ENCODE assay signal across 14 cellular contexts in genomic region chr7:111388912-111389311, GRCh38.
A peak's percentile ranks its signal among the peaks of the same experiment; 100 is the strongest.
DNase-seq lines count a peak whose midpoint lies in the region; ATAC-seq lines count a peak whose summit lies in the region.
"Had no signal": no experiment of that assay in that cellular context is flagged by ENCODE, and none has a peak within 500 bp of the region (broad histone marks: within the 10 kb centered on the region; RNA-seq: fewer than 3 reads in every experiment).

No MANE protein-coding gene starts in this region.

- no peak overlapping the region for H3K27ac ChIP-seq in GM23248
- no peak overlapping the region for H3K27ac ChIP-seq in Karpas-422 (ENCODE audit: low read length)
- H3K27ac ChIP-seq: tibial artery had no signal

- DNase-seq in GM23248 (no peak), SW 1271 (lab: John Stamatoyannopoulos, UW) (no peak), anterior cingulate cortex (lab: John Stamatoyannopoulos, UW) (no peak), Karpas-422 (no peak)
- DNase-seq: activated CD4-positive, CD25-positive, alpha-beta regulatory T cell treated with anti-CD3 and anti-CD28 coated beads, Interleukin-2, amount 50 U/mL, for 72 hours; activated T-cell treated with anti-CD3 and anti-CD28 coated beads, Interleukin-2, amount 50 U/mL, for 1 hour; CD8-positive, alpha-beta T cell; small intestine; tibial artery had no signal

- H3F3A ChIP-seq in GM23248 (ENCODE audit: insufficient read depth): peaks cover 11% of the 10 kb centered on the region; the same call in 1 of the 2 replicates

- no peak overlapping the region for H3K9ac ChIP-seq in GM23248
- no peak overlapping the region for H3K9ac ChIP-seq in Karpas-422 (ENCODE audit: low read length)

- no peak overlapping the region for H2AFZ ChIP-seq in GM23248
- H2AFZ ChIP-seq in Karpas-422 (ENCODE audit: low read length): no peak overlapping the region
- H2AFZ ChIP-seq: GM23338 had no signal

- H3K9me2 ChIP-seq in GM23248 (ENCODE audit: insufficient read depth) (no peaks in the 10 kb centered on the region), Karpas-422 (replicated peaks; ENCODE audit: insufficient read depth, low read length) (0 out of 2 replicates have a peak, but pooled peaks cover 3% of the 10 kb centered on the region)

- H3K4me1 ChIP-seq in GM23248 (ENCODE audit: insufficient read depth): peaks cover 22% of the 10 kb centered on the region
- H3K4me1 ChIP-seq in Karpas-422 (ENCODE audit: low read length): no peaks in the 10 kb centered on the region

- H3K36me3 ChIP-seq in GM23248 (ENCODE audit: low read depth) (no peaks in the 10 kb centered on the region), Karpas-422 (ENCODE audit: insufficient read depth, low read length) (no peaks in the 10 kb centered on the region)
- H3K36me3 ChIP-seq: tibial artery had no signal

- ATAC-seq in GM19035 (IDR thresholded peaks at IDR 0.05; ENCODE audit: unreplicated experiment) (peak; percentile 64), GM21786 (IDR thresholded peaks at IDR 0.05; ENCODE audit: unreplicated experiment) (peak; percentile 94), HG03196 (IDR thresholded peaks at IDR 0.05; ENCODE audit: unreplicated experiment) (peak; percentile 64)
- ATAC-seq: CD8-positive, alpha-beta T cell; GM23338 had no signal

- H3K4me3 ChIP-seq in GM23248 (no peak overlapping the region), Karpas-422 (ENCODE audit: low read length) (no peak overlapping the region)
- H3K4me3 ChIP-seq: GM23338, lung, tibial artery had no signal

- WGBS in GM23248 (ENCODE audit: low coverage in 1 of 2, low lambda C conversion rate in 2 of 2, missing lambda C conversion rate in 2 of 2), 2 experiments: 86 to 95% methylated on average over 2 of the region's 2 CpGs

- no peaks in the 10 kb centered on the region for H3K27me3 ChIP-seq in GM23248 (replicated peaks; ENCODE audit: insufficient read depth)
- H3K27me3 ChIP-seq in Karpas-422 (ENCODE audit: low read length): no peaks in the 10 kb centered on the region
- H3K27me3 ChIP-seq: tibial artery had no signal

- H3K79me2 ChIP-seq in GM23248 (ENCODE audit: insufficient read depth) (no peaks in the 10 kb centered on the region), Karpas-422 (ENCODE audit: low read length) (no peaks in the 10 kb centered on the region)

- H3K9me3 ChIP-seq in GM23248 (ENCODE audit: low read depth) (no peaks in the 10 kb centered on the region), Karpas-422 (ENCODE audit: low read length) (no peaks in the 10 kb centered on the region; the same call in 1 of the 2 replicates)
- H3K9me3 ChIP-seq: tibial artery had no signal

- in situ Hi-C loops in GM23248 (cut with MboI): no loop called here

- no peak overlapping the region for H3K4me2 ChIP-seq in GM23248 (ENCODE audit: unreplicated experiment)
- H3K4me2 ChIP-seq in Karpas-422 (ENCODE audit: low read depth, low read length, poor library complexity, severe bottlenecking): no peak overlapping the region
- H3K4me2 ChIP-seq: GM23338 had no signal

- H4K20me1 ChIP-seq in GM23248 (ENCODE audit: insufficient read depth): no peaks in the 10 kb centered on the region
- H4K20me1 ChIP-seq in Karpas-422 (ENCODE audit: insufficient read depth, low read depth, low read length): no peaks in the 10 kb centered on the region
